In genomic region chr16:86337138-86337537, GRCh38 we compare ENCODE assay signal across 20 cellular contexts.
"Had no signal": no experiment of that assay in that cellular context is flagged by ENCODE, and none has a peak within 500 bp of the region (broad histone marks: within the 10 kb centered on the region; RNA-seq: fewer than 3 reads in every experiment).

No MANE protein-coding gene starts in this region.

- H3K27ac Mint-ChIP-seq: naive thymus-derived CD8-positive, alpha-beta T cell; neural progenitor cell had no signal

- H3K9me3 ChIP-seq: esophagus squamous epithelium, mucosa of descending colon, sigmoid colon, stomach, thoracic aorta, transverse colon had no signal

- H3K36me3 Mint-ChIP-seq: neural progenitor cell had no signal

- H3K27ac ChIP-seq: coronary artery, esophagus squamous epithelium, hepatocyte, neural progenitor cell, parathyroid adenoma, sigmoid colon, skin epidermis, stomach, thoracic aorta, transverse colon had no signal

- ATAC-seq: left colon; left ventricle myocardium superior; mucosa of descending colon; naive thymus-derived CD8-positive, alpha-beta T cell had no signal

- H3K4me3 ChIP-seq: coronary artery, esophagus squamous epithelium, hepatocyte, mucosa of descending colon, neural progenitor cell, sigmoid colon, skin epidermis, stomach, thoracic aorta, transverse colon had no signal

- H2AFZ ChIP-seq: hepatocyte, neural progenitor cell, parathyroid adenoma had no signal

- H3K79me2 ChIP-seq: hepatocyte, parathyroid adenoma had no signal

- H3K27me3 ChIP-seq: hepatocyte, sigmoid colon had no signal

- H3K9me3 Mint-ChIP-seq: neural progenitor cell had no signal

- H3K36me3 ChIP-seq: esophagus squamous epithelium, neural progenitor cell, sigmoid colon, stomach, thoracic aorta, transverse colon had no signal

- H3K9ac ChIP-seq: neural progenitor cell, parathyroid adenoma had no signal

- H3K4me3 Mint-ChIP-seq: naive thymus-derived CD8-positive, alpha-beta T cell; neural progenitor cell had no signal

- H3K4me1 Mint-ChIP-seq: naive thymus-derived CD8-positive, alpha-beta T cell had no signal

- H3K4me2 ChIP-seq: hepatocyte, neural progenitor cell had no signal

- DNase-seq: effector CD8-positive, alpha-beta T cell; esophagus squamous epithelium; foreskin fibroblast; head of caudate nucleus; left colon; left ventricle myocardium superior; mucosa of descending colon; sigmoid colon; stimulated activated CD4-positive, alpha-beta T cell treated with anti-CD3 and anti-CD28 coated beads, Interleukin-12 subunit alpha, Interleukin-12 subunit beta, amount 100 ng/mL, for 4 hours; stimulated activated naive CD4-positive, alpha-beta T cell; stomach; substantia nigra; transverse colon had no signal

- H3K4me1 ChIP-seq: esophagus squamous epithelium, parathyroid adenoma, transverse colon had no signal
